Comparison of ENCODE assay signal across 9 cellular contexts in genomic region chr11:44043157-44043556, GRCh38. TPM values are rescaled to one million over a fixed set of nuclear protein-coding genes. Genes with fewer than 3 reads are reported as not detected.
"Had no signal": no experiment of that assay in that cellular context is flagged by ENCODE, and none has a peak within 500 bp of the region (broad histone marks: within the 10 kb centered on the region; RNA-seq: fewer than 3 reads in every experiment).

No MANE protein-coding gene starts in this region.

- FAIRE-seq: G401.6, GM12878, GM12891, GM12892, GM18507, GM19239 had no signal

- DNase-seq: GDM1, GF-D8 had no signal

- ATAC-seq: GM12878 had no signal

- H3K4me3 ChIP-seq: GM12878 had no signal

RNA-seq across cellular contexts. Expression of gene ACCSL, which starts 4.6 kb away (rescaled TPM):
- total RNA-seq: G401, GM12878 had no signal

RNA-seq across cellular contexts. Expression of gene ACCS, which starts 22.9 kb away (rescaled TPM):
- total RNA-seq: G401 had no signal
